Comparison of ENCODE assay signal across 25 cellular contexts in genomic region chr1:7404046-7404742, GRCh38.
A peak's percentile ranks its signal among the peaks of the same experiment; 100 is the strongest.
DNase-seq lines count a peak whose midpoint lies in the region; ATAC-seq, FAIRE-seq and TF ChIP-seq lines count a peak whose summit lies in the region.
"Had no signal": no experiment of that assay in that cellular context is flagged by ENCODE, and none has a peak within 500 bp of the region (broad histone marks: within the 10 kb centered on the region; RNA-seq: fewer than 3 reads in every experiment).

No MANE protein-coding gene starts in this region.

- 57% methylated on average over 18 of the region's 18 CpGs for WGBS in GM12878 (ENCODE audit: insufficient coverage, insufficient replicate concordance, low lambda C conversion rate, missing lambda C conversion rate)
- WGBS in mesenchymal stem cell, result 94% methylated on average over 18 of the region's 18 CpGs
- WGBS in suprapubic skin, result 89% methylated on average over 16 of the region's 18 CpGs

- peaks cover 2% of the 10 kb centered on the region; the same call in 1 of the 2 replicates for H3K79me2 ChIP-seq in GM12878 (ENCODE audit: control insufficient read depth, insufficient read depth, low read length)

- no peak overlapping the region for H4K91ac ChIP-seq in mesenchymal stem cell (ENCODE audit: low read length)

- CTCF ChIA-PET in activated CD4-positive, alpha-beta memory T cell treated with anti-CD3 and anti-CD28 coated beads, Interleukin-2, amount 10 ng/mL, durations not matched to agents 7 days and 5 days (lab: Charles Lee), result no interaction called here
- CTCF ChIA-PET in activated CD4-positive, alpha-beta memory T cell treated with anti-CD3 and anti-CD28 coated beads for 36 hours (lab: Charles Lee), result no interaction called here
- CTCF ChIA-PET in GM12878 (lab: Yijun Ruan, JAX), result no interaction called here

- no peaks in the 10 kb centered on the region for H3K27me3 Mint-ChIP-seq in activated CD4-positive, alpha-beta memory T cell treated with anti-CD3 and anti-CD28 coated beads, Interleukin-2, amount 10 ng/mL, durations not matched to agents 7 days and 5 days
- H3K27me3 Mint-ChIP-seq in activated CD4-positive, alpha-beta memory T cell treated with anti-CD3 and anti-CD28 coated beads for 36 hours, result peaks cover 8% of the 10 kb centered on the region
- peaks cover 0 to 9% (median 3%) of the 10 kb centered on the region in 3 donors for H3K27me3 Mint-ChIP-seq in CD14-positive monocyte (ENCODE audit: low read depth in 3 of 3)
- H3K27me3 Mint-ChIP-seq: progenitor cell of endocrine pancreas had no signal

- H2BK15ac ChIP-seq in mesenchymal stem cell (ENCODE audit: low read depth, poor library complexity, severe bottlenecking), result peak overlapping the region; percentile 68

- H2AFZ ChIP-seq in GM12878 (ENCODE audit: control insufficient read depth, low read depth, low read length) (no peak overlapping the region), mesenchymal stem cell (ENCODE audit: low read depth, low read length) (no peak overlapping the region)

- no peak overlapping the region for H3K23ac ChIP-seq in mesenchymal stem cell (ENCODE audit: low read length in 2 of 2)

- H3K9me3 Mint-ChIP-seq in activated CD4-positive, alpha-beta memory T cell treated with anti-CD3 and anti-CD28 coated beads, Interleukin-2, amount 10 ng/mL, durations not matched to agents 7 days and 5 days, result no peaks in the 10 kb centered on the region
- H3K9me3 Mint-ChIP-seq in activated CD4-positive, alpha-beta memory T cell treated with anti-CD3 and anti-CD28 coated beads for 36 hours, result peaks cover 12% of the 10 kb centered on the region
- H3K9me3 Mint-ChIP-seq in CD14-positive monocyte, result peaks cover 0 to 6% (median 2%) of the 10 kb centered on the region in 7 donors
- H3K9me3 Mint-ChIP-seq: activated T-helper 1 cell treated with anti-CD3 and anti-CD28 coated beads, Interleukin-12 subunit alpha, Interleukin-12 subunit beta, Interleukin-2, Interleukin-4 antibody, amounts not matched to agents 30 ng/mL and 10 ng/mL and 1 ng/mL, durations not matched to agents 14 hours and 24 hours and 36 hours had no signal

- H3K4me2 ChIP-seq in GM12878 (ENCODE audit: control insufficient read depth, insufficient read depth) (peak overlapping the region; percentile 66), mesenchymal stem cell (ENCODE audit: low read length, poor library complexity, severe bottlenecking) (no peak overlapping the region)
- H3K4me2 ChIP-seq: SK-N-SH had no signal

- no peaks in the 10 kb centered on the region; the same call in 1 of the 3 replicates for H3K9me3 ChIP-seq in GM12878 (replicated peaks; ENCODE audit: control insufficient read depth, insufficient read depth, low read length)
- peaks cover 8% of the 10 kb centered on the region for H3K9me3 ChIP-seq in mesenchymal stem cell (ENCODE audit: control insufficient read depth, low read length)
- no peaks in the 10 kb centered on the region for H3K9me3 ChIP-seq in suprapubic skin
- H3K9me3 ChIP-seq: HAP-1, SK-N-SH, thyroid gland had no signal

- in situ Hi-C loops in GM12878 (cut with MboI), result no loop called here

- FAIRE-seq in GM12878 (lab: Jason Lieb, UNC), result no peak
- FAIRE-seq: kidney had no signal

- TF ChIP-seq EP300 in GM12878 (IDR thresholded peaks at IDR 0.05; ENCODE audit: borderline replicate concordance in 1 of 2, control insufficient read depth in 1 of 2, low read depth in 2 of 2, low read length in 2 of 2) (no peak), suprapubic skin (IDR thresholded peaks at IDR 0.05) (no peak)

- H3K14ac ChIP-seq in mesenchymal stem cell (ENCODE audit: low read length in 2 of 2), result no peak overlapping the region

- no peak overlapping the region for H4K8ac ChIP-seq in mesenchymal stem cell (ENCODE audit: low read length)

- SMC1A ChIA-PET in GM12878 (lab: Charles Lee; ENCODE audit: uncharacterized antibody, unreplicated experiment), result no interaction called here

- POLR2A ChIA-PET in activated CD4-positive, alpha-beta memory T cell treated with anti-CD3 and anti-CD28 coated beads, Interleukin-2, amount 10 ng/mL, durations not matched to agents 7 days and 5 days (lab: Charles Lee), result no interaction called here
- POLR2A ChIA-PET in activated CD4-positive, alpha-beta memory T cell treated with anti-CD3 and anti-CD28 coated beads for 36 hours (lab: Charles Lee), result no interaction called here
- POLR2A ChIA-PET in GM12878 (lab: Charles Lee), result no interaction called here

- H3K27ac Mint-ChIP-seq in activated CD4-positive, alpha-beta memory T cell treated with anti-CD3 and anti-CD28 coated beads, Interleukin-2, amount 10 ng/mL, durations not matched to agents 7 days and 5 days, result no peak overlapping the region
- no peak overlapping the region for H3K27ac Mint-ChIP-seq in activated CD4-positive, alpha-beta memory T cell treated with anti-CD3 and anti-CD28 coated beads for 36 hours
- no peak overlapping the region for H3K27ac Mint-ChIP-seq in CD14-positive monocyte
- H3K27ac Mint-ChIP-seq: activated T-helper 1 cell treated with anti-CD3 and anti-CD28 coated beads, Interleukin-12 subunit alpha, Interleukin-12 subunit beta, Interleukin-2, Interleukin-4 antibody, amounts not matched to agents 30 ng/mL and 10 ng/mL and 1 ng/mL, durations not matched to agents 14 hours and 24 hours and 36 hours; CD4-positive, alpha-beta memory T cell; progenitor cell of endocrine pancreas had no signal

- H2AK5ac ChIP-seq in mesenchymal stem cell (ENCODE audit: low read length, severe bottlenecking), result peak overlapping the region; percentile 81

- no peak overlapping the region for H2BK12ac ChIP-seq in mesenchymal stem cell (ENCODE audit: low read length in 2 of 2)

- peak; percentile 9 for DNase-seq in activated CD4-positive, alpha-beta memory T cell treated with anti-CD3 and anti-CD28 coated beads, Interleukin-2, amount 10 ng/mL, durations not matched to agents 7 days and 5 days
- DNase-seq in activated CD4-positive, alpha-beta memory T cell treated with anti-CD3 and anti-CD28 coated beads for 36 hours, result no peak
- no peak for DNase-seq in GM12878 (ENCODE audit: low read depth, low spot score)
- DNase-seq in mesenchymal stem cell, result no peak
- peak; percentile 48 to 53 for DNase-seq in suprapubic skin (ENCODE audit: low spot score in 2 of 2)
- no peak for DNase-seq in CD14-positive monocyte (ENCODE audit: low spot score)
- DNase-seq in stimulated activated naive CD4-positive, alpha-beta T cell (lab: John Stamatoyannopoulos, UW), result no peak
- DNase-seq: activated naive CD4-positive, alpha-beta T cell treated with anti-CD3 and anti-CD28 coated beads, Interleukin-2, amount 50 U/mL, for 16 hours; AML-193; amniotic stem cell; CD4-positive, alpha-beta memory T cell; DMS 273 treated with DMSO at 0.1 percent for 48 hours; effector CD8-positive, alpha-beta T cell; KBM-7; kidney; NCI-H1105 treated with DMSO at 0.1 percent for 48 hours; NCI-H1930; NCI-H526 treated with DMSO at 0.1 percent for 48 hours; SK-N-SH; stimulated activated naive CD8-positive, alpha-beta T cell treated with anti-CD3 and anti-CD28 coated beads, Interleukin-15, Interleukin-2, amounts not matched to agents 100 U/mL and 50 U/mL, for 24 hours; thyroid gland had no signal

- no TSS peak for BruUV-seq in GM12878 (replicated peaks; lab: Mats Ljungman, UMichigan)

- no peaks in the 10 kb centered on the region for H3K79me1 ChIP-seq in mesenchymal stem cell (replicated peaks; ENCODE audit: low read length, poor library complexity, severe bottlenecking)

- no peak for TF ChIP-seq RAD21 in GM12878 (IDR thresholded peaks at IDR 0.05; ENCODE audit: insufficient read depth, low read depth, low read length)

- H2BK5ac ChIP-seq in mesenchymal stem cell (ENCODE audit: low read depth, low read length, poor library complexity, severe bottlenecking), result no peak overlapping the region

- H3K36me3 Mint-ChIP-seq in activated CD4-positive, alpha-beta memory T cell treated with anti-CD3 and anti-CD28 coated beads, Interleukin-2, amount 10 ng/mL, durations not matched to agents 7 days and 5 days (ENCODE audit: low read depth), result no peaks in the 10 kb centered on the region
- H3K36me3 Mint-ChIP-seq in activated CD4-positive, alpha-beta memory T cell treated with anti-CD3 and anti-CD28 coated beads for 36 hours, result no peaks in the 10 kb centered on the region
- no peaks in the 10 kb centered on the region for H3K36me3 Mint-ChIP-seq in CD14-positive monocyte
- H3K36me3 Mint-ChIP-seq: CD4-positive, alpha-beta memory T cell had no signal

- H3K4me3 ChIP-seq in GM12878 (no peak overlapping the region), mesenchymal stem cell (ENCODE audit: insufficient read depth in 1 of 2, low read depth in 1 of 2, low read length in 2 of 2) (no peak overlapping the region), suprapubic skin (no peak overlapping the region)
- H3K4me3 ChIP-seq: HAP-1, thyroid gland had no signal

- intact Hi-C loops in activated CD4-positive, alpha-beta memory T cell treated with anti-CD3 and anti-CD28 coated beads for 36 hours (cut with micrococcal nuclease), result no loop called here
- intact Hi-C loops in GM12878 (cut with micrococcal nuclease; ENCODE audit: unreplicated experiment) (no loop called here), CD14-positive monocyte (cut with micrococcal nuclease) (no loop called here)

- H4K20me1 ChIP-seq in GM12878 (ENCODE audit: control insufficient read depth, insufficient read depth), result no peaks in the 10 kb centered on the region

- no peak for ATAC-seq in GM12878
- ATAC-seq in HG02885 (IDR thresholded peaks at IDR 0.05; ENCODE audit: poor library complexity, unreplicated experiment), result no peak
- ATAC-seq: stimulated activated naive CD8-positive, alpha-beta T cell treated with anti-CD3 and anti-CD28 coated beads, Interleukin-15, Interleukin-2, amounts not matched to agents 100 U/mL and 50 U/mL, for 24 hours had no signal

- H3K27me3 ChIP-seq in GM12878 (replicated peaks in 1 of 2; ENCODE audit: control insufficient read depth in 2 of 2, insufficient read depth in 2 of 2, low read length in 1 of 2), result no peaks in the 10 kb centered on the region
- H3K27me3 ChIP-seq in mesenchymal stem cell (ENCODE audit: control insufficient read depth in 1 of 2, insufficient read depth in 1 of 2, low read length in 2 of 2), result peaks cover 0 to 7% of the 10 kb centered on the region in 2 experiments
- no peaks in the 10 kb centered on the region for H3K27me3 ChIP-seq in suprapubic skin
- H3K27me3 ChIP-seq: thyroid gland had no signal

- H3K4me1 Mint-ChIP-seq in activated CD4-positive, alpha-beta memory T cell treated with anti-CD3 and anti-CD28 coated beads, Interleukin-2, amount 10 ng/mL, durations not matched to agents 7 days and 5 days, result no peaks in the 10 kb centered on the region
- H3K4me1 Mint-ChIP-seq in activated CD4-positive, alpha-beta memory T cell treated with anti-CD3 and anti-CD28 coated beads for 36 hours (ENCODE audit: low read depth), result no peaks in the 10 kb centered on the region
- H3K4me1 Mint-ChIP-seq in CD14-positive monocyte, result no peaks in the 10 kb centered on the region
- H3K4me1 Mint-ChIP-seq: CD4-positive, alpha-beta memory T cell had no signal

- H3K4me3 Mint-ChIP-seq in activated CD4-positive, alpha-beta memory T cell treated with anti-CD3 and anti-CD28 coated beads, Interleukin-2, amount 10 ng/mL, durations not matched to agents 7 days and 5 days, result no peak overlapping the region
- H3K4me3 Mint-ChIP-seq in activated CD4-positive, alpha-beta memory T cell treated with anti-CD3 and anti-CD28 coated beads for 36 hours, result no peak overlapping the region
- H3K4me3 Mint-ChIP-seq in CD14-positive monocyte, result no peak overlapping the region
- H3K4me3 Mint-ChIP-seq: activated T-helper 1 cell treated with anti-CD3 and anti-CD28 coated beads, Interleukin-12 subunit alpha, Interleukin-12 subunit beta, Interleukin-2, Interleukin-4 antibody, amounts not matched to agents 30 ng/mL and 10 ng/mL and 1 ng/mL, durations not matched to agents 14 hours and 24 hours and 36 hours; CD4-positive, alpha-beta memory T cell had no signal

- H3K9ac ChIP-seq in GM12878 (ENCODE audit: control insufficient read depth, insufficient read depth, low read length), result no peak overlapping the region; the same call in 1 of the 2 replicates
- no peak overlapping the region for H3K9ac ChIP-seq in mesenchymal stem cell (ENCODE audit: low read length)
- H3K9ac ChIP-seq: SK-N-SH had no signal

- H2BK120ac ChIP-seq in mesenchymal stem cell (ENCODE audit: low read depth, low read length), result no peak overlapping the region

- no peak for TF ChIP-seq CTCF in GM12878 (IDR thresholded peaks at IDR 0.05 in 2 of 3, conservative IDR thresholded peaks at IDR 0.05 in 1 of 3; ENCODE audit: control insufficient read depth in 2 of 3, extremely low read depth in 1 of 3, insufficient read depth in 1 of 3, low read depth in 3 of 3, low read length in 3 of 3)
- no peak for TF ChIP-seq CTCF in suprapubic skin (IDR thresholded peaks at IDR 0.05)
- TF ChIP-seq CTCF in CD14-positive monocyte (IDR thresholded peaks at IDR 0.05), result no peak

- H3K27ac ChIP-seq in GM12878 (ENCODE audit: control insufficient read depth, insufficient read depth) (peak overlapping the region; percentile 66), mesenchymal stem cell (ENCODE audit: low read length, poor library complexity, severe bottlenecking) (no peak overlapping the region), suprapubic skin (no peak overlapping the region)
- H3K27ac ChIP-seq: thyroid gland had no signal

- no peak for TF ChIP-seq POLR2A in GM12878 (IDR thresholded peaks at IDR 0.05; ENCODE audit: low read depth, low read length)
- no peak for TF ChIP-seq POLR2A in suprapubic skin (IDR thresholded peaks at IDR 0.05)

- H3K4me1 ChIP-seq in GM12878 (ENCODE audit: control insufficient read depth, insufficient read depth, low read length) (peaks cover 57% of the 10 kb centered on the region), mesenchymal stem cell (ENCODE audit: control insufficient read depth, insufficient read depth, low read depth, low read length) (peaks cover 17% of the 10 kb centered on the region), suprapubic skin (no peaks in the 10 kb centered on the region)
- H3K4me1 ChIP-seq: HAP-1, thyroid gland had no signal

- H3K36me3 ChIP-seq in GM12878 (ENCODE audit: control insufficient read depth in 2 of 2, insufficient read depth in 2 of 2, low read length in 1 of 2) (no peaks in the 10 kb centered on the region), mesenchymal stem cell (ENCODE audit: control insufficient read depth in 1 of 2, insufficient read depth in 2 of 2, low read depth in 1 of 2, low read length in 2 of 2) (no peaks in the 10 kb centered on the region), suprapubic skin (no peaks in the 10 kb centered on the region)
- H3K36me3 ChIP-seq: HAP-1, thyroid gland had no signal

- H3K18ac ChIP-seq in mesenchymal stem cell (ENCODE audit: low read depth in 1 of 2, low read length in 2 of 2), result no peak overlapping the region

- RAD21 ChIA-PET in GM12878 (lab: Charles Lee; ENCODE audit: unreplicated experiment), result no interaction called here

- no peak overlapping the region for H3K4ac ChIP-seq in mesenchymal stem cell (ENCODE audit: low read depth in 1 of 2, low read length in 2 of 2)

Comparison
In these comparisons a context has a peak if more than half of its experiments do, and no peak if none do; other contexts are left out.
1. DNase-seq: peak in activated CD4-positive, alpha-beta memory T cell treated with anti-CD3 and anti-CD28 coated beads, Interleukin-2, amount 10 ng/mL, durations not matched to agents 7 days and 5 days (single experiment) and suprapubic skin (2 of 2); none in activated CD4-positive, alpha-beta memory T cell treated with anti-CD3 and anti-CD28 coated beads for 36 hours (single experiment), GM12878 (single experiment), mesenchymal stem cell (single experiment), CD14-positive monocyte (single experiment) and stimulated activated naive CD4-positive, alpha-beta T cell (0 of 6).